ENCODE assay signal across 1 cellular context in the genomic region with DNA sequence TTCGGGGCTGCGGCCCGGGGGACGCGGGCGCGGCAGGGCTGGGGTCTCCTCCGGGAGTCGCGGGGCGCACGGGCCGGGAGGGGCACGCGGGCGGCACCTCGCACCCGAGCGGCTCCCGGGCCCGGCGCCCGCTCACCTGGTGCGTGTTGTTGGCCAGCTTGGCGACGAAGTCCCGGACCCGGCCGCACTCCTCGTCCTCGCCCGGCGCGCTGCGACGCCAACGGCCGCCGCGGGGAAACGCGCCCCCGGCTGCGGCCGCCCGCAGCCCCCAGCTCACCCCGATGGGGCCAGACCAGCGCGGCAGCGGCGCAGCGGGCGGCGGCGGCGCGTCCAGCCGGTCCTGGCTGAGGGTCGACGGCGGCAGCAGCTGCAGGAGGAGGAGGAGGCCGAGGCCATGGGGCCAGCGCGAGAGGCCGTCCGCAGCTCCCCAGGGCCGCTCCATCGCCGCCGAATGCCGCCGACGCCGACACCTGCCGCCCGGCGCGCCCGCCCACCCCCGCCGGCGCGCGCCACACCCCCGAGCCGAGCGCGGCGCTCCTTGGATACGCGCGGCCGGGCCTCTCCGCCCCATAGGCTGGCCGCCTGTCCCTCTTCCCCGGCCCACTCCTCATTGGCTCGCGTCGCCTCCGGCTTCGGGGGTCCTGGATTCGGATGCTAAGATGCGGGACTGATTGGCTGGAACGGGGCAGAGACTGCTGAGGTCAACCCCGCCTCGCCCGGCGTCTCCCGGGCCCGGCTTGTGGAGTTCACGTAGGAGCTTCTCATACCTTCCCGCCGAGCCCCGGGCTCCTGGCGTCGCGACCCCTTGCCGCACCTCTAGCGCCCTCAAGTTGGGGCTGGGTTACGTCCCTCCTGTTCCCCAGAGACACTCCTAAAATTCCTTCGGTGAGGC.
TF ChIP-seq lines count a peak whose summit lies in the region.

TSS of gene SORT1 (minus strand) at position 468 of the 892 bp plus-strand sequence. CDS start at position 442, 26 bp downstream.

TF ChIP-seq in HCT116, 20 proteins besides CTCF, POLR2A, EP300 and RAD21 (continued from another document):
- TF ChIP-seq, protein P1, sequence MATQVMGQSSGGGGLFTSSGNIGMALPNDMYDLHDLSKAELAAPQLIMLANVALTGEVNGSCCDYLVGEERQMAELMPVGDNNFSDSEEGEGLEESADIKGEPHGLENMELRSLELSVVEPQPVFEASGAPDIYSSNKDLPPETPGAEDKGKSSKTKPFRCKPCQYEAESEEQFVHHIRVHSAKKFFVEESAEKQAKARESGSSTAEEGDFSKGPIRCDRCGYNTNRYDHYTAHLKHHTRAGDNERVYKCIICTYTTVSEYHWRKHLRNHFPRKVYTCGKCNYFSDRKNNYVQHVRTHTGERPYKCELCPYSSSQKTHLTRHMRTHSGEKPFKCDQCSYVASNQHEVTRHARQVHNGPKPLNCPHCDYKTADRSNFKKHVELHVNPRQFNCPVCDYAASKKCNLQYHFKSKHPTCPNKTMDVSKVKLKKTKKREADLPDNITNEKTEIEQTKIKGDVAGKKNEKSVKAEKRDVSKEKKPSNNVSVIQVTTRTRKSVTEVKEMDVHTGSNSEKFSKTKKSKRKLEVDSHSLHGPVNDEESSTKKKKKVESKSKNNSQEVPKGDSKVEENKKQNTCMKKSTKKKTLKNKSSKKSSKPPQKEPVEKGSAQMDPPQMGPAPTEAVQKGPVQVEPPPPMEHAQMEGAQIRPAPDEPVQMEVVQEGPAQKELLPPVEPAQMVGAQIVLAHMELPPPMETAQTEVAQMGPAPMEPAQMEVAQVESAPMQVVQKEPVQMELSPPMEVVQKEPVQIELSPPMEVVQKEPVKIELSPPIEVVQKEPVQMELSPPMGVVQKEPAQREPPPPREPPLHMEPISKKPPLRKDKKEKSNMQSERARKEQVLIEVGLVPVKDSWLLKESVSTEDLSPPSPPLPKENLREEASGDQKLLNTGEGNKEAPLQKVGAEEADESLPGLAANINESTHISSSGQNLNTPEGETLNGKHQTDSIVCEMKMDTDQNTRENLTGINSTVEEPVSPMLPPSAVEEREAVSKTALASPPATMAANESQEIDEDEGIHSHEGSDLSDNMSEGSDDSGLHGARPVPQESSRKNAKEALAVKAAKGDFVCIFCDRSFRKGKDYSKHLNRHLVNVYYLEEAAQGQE (IDR thresholded peaks at IDR 0.05; ENCODE audit: low read depth) = no peak
- TF ChIP-seq YY1 (IDR thresholded peaks at IDR 0.05; ENCODE audit: extremely low read depth, insufficient replicate concordance, low read depth, low read length) (no peak), ATF3 (IDR thresholded peaks at IDR 0.05) (no peak), FOSL1 (IDR thresholded peaks at IDR 0.05; ENCODE audit: low read depth) (no peak), EZH2phosphoT487 (IDR thresholded peaks at IDR 0.05; ENCODE audit: borderline replicate concordance) (no peak), SP1 (IDR thresholded peaks at IDR 0.05; ENCODE audit: low read depth) (peak; percentile 87), POLR2AphosphoS5 (IDR thresholded peaks at IDR 0.05; ENCODE audit: low read depth, low read length) (peak; percentile 60)
